ENCODE assay signal across 28 cellular contexts in the genomic region with DNA sequence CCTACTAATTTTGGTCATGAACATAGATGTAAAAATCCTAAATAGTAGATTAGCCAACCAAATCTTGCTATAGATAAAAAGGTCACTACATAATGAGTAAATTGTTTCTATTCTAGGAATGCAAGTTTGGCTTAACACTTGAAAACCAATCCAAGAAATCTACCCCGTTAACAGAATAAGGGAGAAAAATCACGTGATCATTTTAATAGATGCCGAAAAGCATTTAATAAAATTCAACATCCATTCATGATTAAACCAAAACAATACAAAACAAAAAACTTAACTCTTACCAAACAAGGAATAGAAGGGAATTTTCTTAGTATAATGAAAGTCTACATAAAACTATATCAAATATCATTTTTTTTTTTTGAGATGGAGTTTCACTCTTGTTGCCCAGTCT.
"Had no signal": no experiment of that assay in that cellular context is flagged by ENCODE, and none has a peak within 500 bp of the region (broad histone marks: within the 10 kb centered on the region; RNA-seq: fewer than 3 reads in every experiment).

No MANE protein-coding gene starts in this region.

- H3K4me3 ChIP-seq: stomach, suprapubic skin, testis, thoracic aorta, thyroid gland, tibial artery, tibial nerve, transverse colon, upper lobe of left lung, upper lobe of right lung, uterus, vagina had no signal

- H3K4me3 Mint-ChIP-seq: stimulated activated effector memory CD8-positive, alpha-beta T cell treated with anti-CD3 and anti-CD28 coated beads, Interleukin-12 subunit alpha, Interleukin-12 subunit beta, amount 100 ng/mL, for 72 hours; stimulated activated memory B cell treated with anti-CD40 and anti-IgM and Interleukin-4, amounts not matched to agents 10 μg/mL and 1 μg/mL and 100 μg/mL, for 72 hours; stimulated activated naive B cell treated with anti-CD40 and anti-IgM and Interleukin-4, amounts not matched to agents 10 μg/mL and 1 μg/mL and 100 μg/mL, for 72 hours; stimulated activated naive CD8-positive, alpha-beta T cell treated with anti-CD3 and anti-CD28 coated beads, Interleukin-15, amount 100 ng/mL, for 72 hours; stimulated activated naive CD8-positive, alpha-beta T cell treated with anti-CD3 and anti-CD28 coated beads, Interleukin-15, Interleukin-2, amounts not matched to agents 100 ng/mL and 50 ng/mL, for 24 hours; type B pancreatic cell had no signal

- H3K27ac Mint-ChIP-seq: stimulated activated effector memory CD8-positive, alpha-beta T cell treated with anti-CD3 and anti-CD28 coated beads, Interleukin-12 subunit alpha, Interleukin-12 subunit beta, amount 100 ng/mL, for 72 hours; stimulated activated memory B cell treated with anti-CD40 and anti-IgM and Interleukin-4, amounts not matched to agents 10 μg/mL and 1 μg/mL and 100 μg/mL, for 72 hours; stimulated activated naive B cell treated with anti-CD40 and anti-IgM and Interleukin-4, amounts not matched to agents 10 μg/mL and 1 μg/mL and 100 μg/mL, for 72 hours; stimulated activated naive CD8-positive, alpha-beta T cell treated with anti-CD3 and anti-CD28 coated beads, Interleukin-15, amount 100 ng/mL, for 72 hours; stimulated activated naive CD8-positive, alpha-beta T cell treated with anti-CD3 and anti-CD28 coated beads, Interleukin-15, Interleukin-2, amounts not matched to agents 100 ng/mL and 50 ng/mL, for 24 hours; type B pancreatic cell had no signal

- DNase-seq: stimulated activated CD4-positive, alpha-beta T cell treated with anti-CD3 and anti-CD28 coated beads, Interleukin-2, amount 100 ng/mL, for 48 hours; stimulated activated CD4-positive, alpha-beta T cell treated with anti-CD3 and anti-CD28 coated beads, Interleukin-4, amount 100 ng/mL, for 1 hour; stimulated activated CD4-positive, alpha-beta T cell treated with anti-CD3 and anti-CD28 coated beads, Interleukin-4, amount 100 ng/mL, for 24 hours; stimulated activated CD4-positive, alpha-beta T cell treated with anti-CD3 and anti-CD28 coated beads, Interleukin-4, amount 100 ng/mL, for 4 hours; stimulated activated CD8-positive, alpha-beta memory T cell treated with anti-CD3 and anti-CD28 coated beads, Interleukin-4, amount 100 ng/mL, for 48 hours; stimulated activated naive B cell treated with anti-CD40 and anti-IgM and Interleukin-4, amounts not matched to agents 10 μg/mL and 1 μg/mL and 100 μg/mL, for 72 hours; stimulated activated naive CD4-positive, alpha-beta T cell; stimulated activated naive CD4-positive, alpha-beta T cell treated with Interleukin-2 at 50 U/mL for 16 hours; stimulated activated naive CD8-positive, alpha-beta T cell treated with anti-CD3 and anti-CD28 coated beads, Interleukin-15, amount 100 ng/mL, for 72 hours; stimulated activated naive CD8-positive, alpha-beta T cell treated with anti-CD3 and anti-CD28 coated beads, Interleukin-15, Interleukin-2, amounts not matched to agents 100 U/mL and 50 U/mL, for 24 hours; stomach; substantia nigra; thyroid gland; tibial artery; transverse colon; trophoblast cell; upper lobe of right lung; uterus had no signal

- H3K27me3 Mint-ChIP-seq: stimulated activated memory B cell treated with anti-CD40 and anti-IgM and Interleukin-4, amounts not matched to agents 10 μg/mL and 1 μg/mL and 100 μg/mL, for 72 hours; stimulated activated naive B cell treated with anti-CD40 and anti-IgM and Interleukin-4, amounts not matched to agents 10 μg/mL and 1 μg/mL and 100 μg/mL, for 72 hours; stimulated activated naive CD8-positive, alpha-beta T cell treated with anti-CD3 and anti-CD28 coated beads, Interleukin-15, amount 100 ng/mL, for 72 hours; stimulated activated naive CD8-positive, alpha-beta T cell treated with anti-CD3 and anti-CD28 coated beads, Interleukin-15, Interleukin-2, amounts not matched to agents 100 ng/mL and 50 ng/mL, for 24 hours had no signal

- H3K27ac ChIP-seq: stomach, suprapubic skin, testis, thoracic aorta, thyroid gland, tibial artery, tibial nerve, transverse colon, upper lobe of left lung, upper lobe of right lung, uterus, vagina had no signal

- ATAC-seq: stimulated activated effector memory CD8-positive, alpha-beta T cell treated with anti-CD3 and anti-CD28 coated beads, Interleukin-12 subunit alpha, Interleukin-12 subunit beta, amount 100 ng/mL, for 72 hours; stimulated activated memory B cell treated with anti-CD40 and anti-IgM and Interleukin-4, amounts not matched to agents 10 μg/mL and 1 μg/mL and 100 μg/mL, for 72 hours; stimulated activated naive B cell treated with anti-CD40 and anti-IgM and Interleukin-4, amounts not matched to agents 10 μg/mL and 1 μg/mL and 100 μg/mL, for 72 hours; stimulated activated naive CD8-positive, alpha-beta T cell treated with anti-CD3 and anti-CD28 coated beads, Interleukin-15, amount 100 ng/mL, for 72 hours; stimulated activated naive CD8-positive, alpha-beta T cell treated with anti-CD3 and anti-CD28 coated beads, Interleukin-15, Interleukin-2, amounts not matched to agents 100 U/mL and 50 U/mL, for 24 hours; upper lobe of right lung had no signal

- H3K27me3 ChIP-seq: stomach, suprapubic skin, testis, thyroid gland, tibial artery, tibial nerve, transverse colon, upper lobe of left lung, upper lobe of right lung, uterus, vagina had no signal

- H3K9me3 Mint-ChIP-seq: stimulated activated effector memory CD8-positive, alpha-beta T cell treated with anti-CD3 and anti-CD28 coated beads, Interleukin-12 subunit alpha, Interleukin-12 subunit beta, amount 100 ng/mL, for 72 hours; stimulated activated naive B cell treated with anti-CD40 and anti-IgM and Interleukin-4, amounts not matched to agents 10 μg/mL and 1 μg/mL and 100 μg/mL, for 72 hours; stimulated activated naive CD8-positive, alpha-beta T cell treated with anti-CD3 and anti-CD28 coated beads, Interleukin-15, amount 100 ng/mL, for 72 hours; stimulated activated naive CD8-positive, alpha-beta T cell treated with anti-CD3 and anti-CD28 coated beads, Interleukin-15, Interleukin-2, amounts not matched to agents 100 ng/mL and 50 ng/mL, for 24 hours; type B pancreatic cell had no signal

- H3K36me3 Mint-ChIP-seq: stimulated activated memory B cell treated with anti-CD40 and anti-IgM and Interleukin-4, amounts not matched to agents 10 μg/mL and 1 μg/mL and 100 μg/mL, for 72 hours; type B pancreatic cell had no signal

- H3K36me3 ChIP-seq: stomach, suprapubic skin, thoracic aorta, thyroid gland, tibial artery, tibial nerve, transverse colon, upper lobe of left lung, upper lobe of right lung, uterus, vagina had no signal

- H3K4me1 ChIP-seq: stomach, testis, tibial nerve, transverse colon, upper lobe of left lung, upper lobe of right lung, uterus, vagina had no signal

- H3K9me3 ChIP-seq: stomach, suprapubic skin, testis, thoracic aorta, thyroid gland, tibial artery, tibial nerve, transverse colon, upper lobe of left lung, upper lobe of right lung, uterus, vagina had no signal
